Comparison of ENCODE assay signal across 26 cellular contexts in genomic region chr1:17069452-17070162, GRCh38. TPM values are rescaled to one million over a fixed set of nuclear protein-coding genes. Genes with fewer than 3 reads are reported as not detected.
DNase-seq lines count a peak whose midpoint lies in the region; ATAC-seq, FAIRE-seq and TF ChIP-seq lines count a peak whose summit lies in the region.
"Had no signal": no experiment of that assay in that cellular context is flagged by ENCODE, and none has a peak within 500 bp of the region (broad histone marks: within the 10 kb centered on the region; RNA-seq: fewer than 3 reads in every experiment).

No MANE protein-coding gene starts in this region.

- H3K4me3 ChIP-seq in HepG2 (replicated peaks in 1 of 3; ENCODE audit: insufficient read depth in 1 of 3, low read depth in 2 of 3, low read length in 3 of 3) = no peak overlapping the region
- no peak overlapping the region for H3K4me3 ChIP-seq in right lobe of liver
- no peak overlapping the region for H3K4me3 ChIP-seq in neutrophil (ENCODE audit: low read depth in 1 of 2, low read length in 1 of 2)
- no peak overlapping the region for H3K4me3 ChIP-seq in heart left ventricle
- H3K4me3 ChIP-seq: BLaER1 treated with 17β-estradiol and CSF1 and Interleukin-3, amounts not matched to agents 10 nM and 100 nM; GM23248 had no signal

- no peak for TF ChIP-seq RAD21 in HepG2 (CRISPR knock-in tag; IDR thresholded peaks at IDR 0.05)

- 45% methylated on average over 6 of the region's 6 CpGs for WGBS in HepG2 (ENCODE audit: low lambda C conversion rate)
- 58% methylated on average over 3 of the region's 6 CpGs for WGBS in right lobe of liver (ENCODE audit: insufficient coverage, low coverage, low lambda C conversion rate, missing lambda C conversion rate)
- WGBS in heart left ventricle, 4 donors = 89 to 93% (median 92%) methylated on average over 5 to 6 of the region's 6 CpGs

- H3K4me1 Mint-ChIP-seq in chondrocyte (ENCODE audit: low read depth) = no peaks in the 10 kb centered on the region
- H3K4me1 Mint-ChIP-seq: H9 had no signal

- FAIRE-seq in HepG2 (lab: Jason Lieb, UNC) = no peak
- FAIRE-seq: A204.1, GM12892, GM19239 had no signal

- H3K79me2 ChIP-seq in HepG2 (ENCODE audit: insufficient read depth, low read length) = no peaks in the 10 kb centered on the region

- TF ChIP-seq EP300 in HepG2 (IDR thresholded peaks at IDR 0.05; ENCODE audit: low read depth in 2 of 2, low read length in 2 of 2) (no peak), HepG2 (CRISPR knock-in tag; IDR thresholded peaks at IDR 0.05; ENCODE audit: borderline replicate concordance) (no peak)

- H3K27me3 Mint-ChIP-seq in chondrocyte (ENCODE audit: low read depth) = no peaks in the 10 kb centered on the region

- H3K4me2 ChIP-seq in HepG2 (ENCODE audit: low read depth, low read length) = no peak overlapping the region
- H3K4me2 ChIP-seq: BLaER1 treated with 17β-estradiol and CSF1 and Interleukin-3, amounts not matched to agents 10 nM and 100 nM had no signal

- no peak overlapping the region for H2AFZ ChIP-seq in HepG2 (ENCODE audit: low read length)
- H2AFZ ChIP-seq: GM23248 had no signal

- POLR2A ChIA-PET in HepG2 (lab: Yijun Ruan, JAX) = no interaction called here

- no peak overlapping the region for H3K4me3 Mint-ChIP-seq in chondrocyte (ENCODE audit: unreplicated experiment)
- H3K4me3 Mint-ChIP-seq: CD4-positive, alpha-beta memory T cell; H9; HFFc6 had no signal

- H3K9me3 ChIP-seq in HepG2 (ENCODE audit: low read length) = no peaks in the 10 kb centered on the region
- no peaks in the 10 kb centered on the region for H3K9me3 ChIP-seq in right lobe of liver
- no peaks in the 10 kb centered on the region for H3K9me3 ChIP-seq in neutrophil
- H3K9me3 ChIP-seq in heart left ventricle = peaks cover 0 to 12% (median 4%) of the 10 kb centered on the region in 12 donors
- H3K9me3 ChIP-seq: BE2C had no signal

- ATAC-seq in HepG2 (no peak), right lobe of liver (no peak), heart left ventricle (no peak)
- ATAC-seq: HCT116 had no signal

- DNase-seq in HepG2 (ENCODE audit: low spot score) (no peak), right lobe of liver (no peak), chondrocyte (ENCODE audit: low spot score) (peak; percentile 69), substantia nigra (lab: John Stamatoyannopoulos, UW) (no peak), cardiac septum (ENCODE audit: low spot score) (no peak), AG08396 (ENCODE audit: low spot score) (no peak), heart left ventricle (no peak)
- DNase-seq: AML-193; BE2C; Calu3; CD4-positive, alpha-beta memory T cell; COR-L47; DMS53; DMS79 treated with DMSO at 0.1 percent for 48 hours; GF-D8; GM23248; H9; HFFc6 had no signal

- no peak overlapping the region for H3K27ac ChIP-seq in HepG2 (ENCODE audit: extremely low read length, insufficient read depth, low read length)
- H3K27ac ChIP-seq in right lobe of liver = no peak overlapping the region
- H3K27ac ChIP-seq in neutrophil = peak overlapping the region; percentile 95
- H3K27ac ChIP-seq in substantia nigra (ENCODE audit: low read depth, low read length, poor library complexity, severe bottlenecking) = peak overlapping the region; percentile 1
- H3K27ac ChIP-seq in heart left ventricle = no peak overlapping the region
- H3K27ac ChIP-seq: 22Rv1, GM23248 had no signal

- no peaks in the 10 kb centered on the region for H3K9me3 Mint-ChIP-seq in chondrocyte (ENCODE audit: low read depth)

- in situ Hi-C loops in HepG2 (cut with HindIII; ENCODE audit: extremely low pct_ligation_motif_present, low pct_unique_long_range_greater_than_20kb) = no loop called here

- H3K36me3 Mint-ChIP-seq in chondrocyte (ENCODE audit: low read depth) = no peaks in the 10 kb centered on the region

- no peak for TF ChIP-seq CTCF in HepG2 (CRISPR knock-in tag; IDR thresholded peaks at IDR 0.05)
- no peak for TF ChIP-seq CTCF in right lobe of liver (IDR thresholded peaks at IDR 0.05)
- TF ChIP-seq CTCF in chondrocyte (IDR thresholded peaks at IDR 0.05) = no peak
- TF ChIP-seq CTCF in neutrophil (IDR thresholded peaks at IDR 0.05) = no peak
- TF ChIP-seq CTCF in heart left ventricle (IDR thresholded peaks at IDR 0.05) = no peak

- H3K9ac ChIP-seq in HepG2 (ENCODE audit: insufficient read depth, low read depth, low read length) = no peak overlapping the region
- H3K9ac ChIP-seq: GM23248 had no signal

- no peak overlapping the region for H3K27ac Mint-ChIP-seq in chondrocyte (ENCODE audit: unreplicated experiment)
- H3K27ac Mint-ChIP-seq: CD4-positive, alpha-beta memory T cell; H9; HFFc6 had no signal

- H3K4me1 ChIP-seq in HepG2 (ENCODE audit: insufficient read depth, low read length) = no peaks in the 10 kb centered on the region
- H3K4me1 ChIP-seq in right lobe of liver = no peaks in the 10 kb centered on the region
- peaks cover 49 to 54% of the 10 kb centered on the region in 2 experiments for H3K4me1 ChIP-seq in neutrophil (ENCODE audit: control insufficient read depth in 1 of 2, insufficient read depth in 1 of 2, low read depth in 1 of 2, low read length in 1 of 2)
- H3K4me1 ChIP-seq in heart left ventricle = no peaks in the 10 kb centered on the region
- H3K4me1 ChIP-seq: BE2C had no signal

- H3K36me3 ChIP-seq in HepG2 (replicated peaks in 1 of 2; ENCODE audit: control insufficient read depth in 1 of 2, insufficient read depth in 2 of 2, low read length in 2 of 2) = no peaks in the 10 kb centered on the region
- no peaks in the 10 kb centered on the region for H3K36me3 ChIP-seq in right lobe of liver
- peaks cover 70% of the 10 kb centered on the region for H3K36me3 ChIP-seq in neutrophil
- H3K36me3 ChIP-seq in heart left ventricle = no peaks in the 10 kb centered on the region
- H3K36me3 ChIP-seq: BE2C had no signal

- CTCF ChIA-PET in HepG2 (lab: Yijun Ruan, JAX; ENCODE audit: low intra/inter-chr PET ratio, low total read pairs) = no interaction called here

- no peaks in the 10 kb centered on the region for H4K20me1 ChIP-seq in HepG2 (ENCODE audit: insufficient read depth, low read length)
- H4K20me1 ChIP-seq: BLaER1 treated with 17β-estradiol and CSF1 and Interleukin-3, amounts not matched to agents 10 nM and 100 nM had no signal

- no peak for TF ChIP-seq POLR2A in HepG2 (IDR thresholded peaks at IDR 0.05; ENCODE audit: insufficient read depth in 1 of 2, low read depth in 2 of 2, low read length in 2 of 2)
- no peak for TF ChIP-seq POLR2A in right lobe of liver (IDR thresholded peaks at IDR 0.05)
- no peak for TF ChIP-seq POLR2A in heart left ventricle (IDR thresholded peaks at IDR 0.05)

- H3K27me3 ChIP-seq in HepG2 (ENCODE audit: control insufficient read depth in 1 of 2, insufficient read depth in 2 of 2, low read length in 2 of 2) (no peaks in the 10 kb centered on the region; a peak in 2 of 5 replicates), right lobe of liver (no peaks in the 10 kb centered on the region), neutrophil (no peaks in the 10 kb centered on the region), heart left ventricle (no peaks in the 10 kb centered on the region)
- H3K27me3 ChIP-seq: BE2C; BLaER1 treated with 17β-estradiol and CSF1 and Interleukin-3, amounts not matched to agents 10 nM and 100 nM had no signal

- intact Hi-C loops in HepG2 (cut with micrococcal nuclease; ENCODE audit: unreplicated experiment) (no loop called here), right lobe of liver (cut with DNase I) (no loop called here), cardiac septum (cut with DNase I) (no loop called here), heart left ventricle (cut with DNase I) (loop anchor here in 2 of 10 donors (10.0 kb wide), 1 partner anchor 55 kb away; no protein-coding TSS in a partner anchor)

- no TSS peak for BruUV-seq in HepG2 (replicated peaks; lab: Mats Ljungman, UMichigan)

RNA-seq across cellular contexts. Expression of gene SDHB, which starts 15.8 kb away (rescaled TPM):
- 142 and 174 TPM in 2 replicates for total RNA-seq in HepG2 (2016; rRNA removed; fragmentation: Illumina TruSeq; extraction: Trizol)
- 51.4 and 55.9 TPM in 2 replicates for total RNA-seq in HepG2 (2016; cell fraction: cytosol; rRNA removed; fragmentation: Illumina TruSeq; extraction: Trizol; ENCODE audit: low read depth)
- 149 and 181 TPM in 2 replicates for total RNA-seq in HepG2 (2016; cell fraction: insoluble cytoplasmic fraction; rRNA removed; fragmentation: Illumina TruSeq; extraction: Trizol)
- 63.6 and 75.1 TPM in 2 replicates for total RNA-seq in HepG2 (2016; cell fraction: membrane; rRNA removed; fragmentation: Illumina TruSeq; extraction: Trizol)
- 52.4 and 60.7 TPM in 2 replicates for total RNA-seq in HepG2 (2016; cell fraction: nucleus; rRNA removed; fragmentation: Illumina TruSeq; extraction: Trizol)
- polyA plus RNA-seq in HepG2 (2011; rRNA removed) = 110 and 136 TPM in 2 replicates
- polyA plus RNA-seq in HepG2 (2011; cell fraction: cytosol; rRNA removed) = 90.5 and 93.2 TPM in 2 replicates
- polyA plus RNA-seq in HepG2 (2011; cell fraction: nucleus; rRNA removed) = 32.8 and 36.9 TPM in 2 replicates
- 57.3 and 68.1 TPM in 2 replicates for polyA plus RNA-seq in HepG2 (2012)
- polyA plus RNA-seq in HepG2 (2016; cell fraction: cytosol; fragmentation: Illumina TruSeq; extraction: Trizol; ENCODE audit: low read depth) = 39.4 and 46.4 TPM in 2 replicates
- 164 and 177 TPM in 2 replicates for polyA plus RNA-seq in HepG2 (2016; cell fraction: insoluble cytoplasmic fraction; fragmentation: Illumina TruSeq; extraction: Trizol; ENCODE audit: low read depth)
- polyA plus RNA-seq in HepG2 (2016; cell fraction: membrane; fragmentation: Illumina TruSeq; extraction: Trizol; ENCODE audit: low read depth) = 45.2 and 45.6 TPM in 2 replicates
- polyA plus RNA-seq in HepG2 (2016; cell fraction: nucleus; fragmentation: Illumina TruSeq; extraction: Trizol; ENCODE audit: insufficient read depth, low read depth) = 71.0 and 75.4 TPM in 2 replicates
- polyA minus RNA-seq in HepG2 (2011; rRNA and poly(A)+ RNA removed; ENCODE audit: low replicate concordance) = 49.9 and 135 TPM in 2 replicates
- 48.1 and 57.8 TPM in 2 replicates for polyA minus RNA-seq in HepG2 (2011; cell fraction: cytosol; rRNA and poly(A)+ RNA removed)
- polyA minus RNA-seq in HepG2 (2011; cell fraction: nucleus; rRNA and poly(A)+ RNA removed) = 35.9 and 50.1 TPM in 2 replicates
- 100 to 1,000 TPM; 139 to 244 (median 178) TPM for total RNA-seq in right lobe of liver
- 54.7 to 70.1 TPM (median 57.7 TPM) in 3 replicates for total RNA-seq in chondrocyte
- 260 TPM for total RNA-seq in cardiac septum
- total RNA-seq in heart left ventricle = 100 to 1,000 TPM; 226 to 617 (median 341) TPM
- 100 to 1,000 TPM; 174 to 305 TPM for polyA plus RNA-seq in heart left ventricle

RNA-seq across cellular contexts. Expression of gene PADI2, which starts 49.6 kb away (rescaled TPM):
- total RNA-seq in HepG2 (2016; rRNA removed; fragmentation: Illumina TruSeq; extraction: Trizol) (not detected in 2 replicates), right lobe of liver (1 to 10 TPM in 1 of 6 experiments, under 1 TPM in 5; 0.20 to 1.4 (median 0.78) TPM), chondrocyte (20.9 to 74.9 TPM (median 72.6 TPM) in 3 replicates), cardiac septum (1.3 TPM), heart left ventricle (1 to 10 TPM in 1 of 9 donors, under 1 TPM in 8; 0.12 to 2.0 (median 0.69) TPM)
- total RNA-seq in HepG2 (2016; cell fraction: cytosol; rRNA removed; fragmentation: Illumina TruSeq; extraction: Trizol; ENCODE audit: low read depth) = not detected in 2 replicates
- total RNA-seq in HepG2 (2016; cell fraction: insoluble cytoplasmic fraction; rRNA removed; fragmentation: Illumina TruSeq; extraction: Trizol) = not detected in 2 replicates
- total RNA-seq in HepG2 (2016; cell fraction: membrane; rRNA removed; fragmentation: Illumina TruSeq; extraction: Trizol) = not detected in 2 replicates
- total RNA-seq in HepG2 (2016; cell fraction: nucleus; rRNA removed; fragmentation: Illumina TruSeq; extraction: Trizol) = not detected in 2 replicates
- polyA plus RNA-seq in HepG2 (2011; rRNA removed) (not detected in 2 replicates), heart left ventricle (under 1 TPM; 0.08 to 0.10 TPM)
- not detected in 2 replicates for polyA plus RNA-seq in HepG2 (2011; cell fraction: cytosol; rRNA removed)
- not detected in 2 replicates for polyA plus RNA-seq in HepG2 (2011; cell fraction: nucleus; rRNA removed)
- polyA plus RNA-seq in HepG2 (2012) = not detected in 2 replicates
- polyA plus RNA-seq in HepG2 (2016; cell fraction: cytosol; fragmentation: Illumina TruSeq; extraction: Trizol; ENCODE audit: low read depth) = not detected in 2 replicates
- polyA plus RNA-seq in HepG2 (2016; cell fraction: insoluble cytoplasmic fraction; fragmentation: Illumina TruSeq; extraction: Trizol; ENCODE audit: low read depth) = not detected in 2 replicates
- not detected in 2 replicates for polyA plus RNA-seq in HepG2 (2016; cell fraction: membrane; fragmentation: Illumina TruSeq; extraction: Trizol; ENCODE audit: low read depth)
- not detected in 2 replicates for polyA plus RNA-seq in HepG2 (2016; cell fraction: nucleus; fragmentation: Illumina TruSeq; extraction: Trizol; ENCODE audit: insufficient read depth, low read depth)
- polyA minus RNA-seq in HepG2 (2011; rRNA and poly(A)+ RNA removed; ENCODE audit: low replicate concordance) = 3.2 TPM in 1 of 2 replicates, not detected in the other
- not detected in 2 replicates for polyA minus RNA-seq in HepG2 (2011; cell fraction: cytosol; rRNA and poly(A)+ RNA removed)
- polyA minus RNA-seq in HepG2 (2011; cell fraction: nucleus; rRNA and poly(A)+ RNA removed) = not detected in 2 replicates
- polyA plus RNA-seq: AG04450; CD4-positive, alpha-beta memory T cell had no signal

RNA-seq across cellular contexts. Expression of gene ATP13A2, which starts 57.9 kb away (rescaled TPM):
- total RNA-seq in HepG2 (2016; rRNA removed; fragmentation: Illumina TruSeq; extraction: Trizol) (14.4 and 16.2 TPM in 2 replicates), right lobe of liver (10 to 100 TPM in 3 of 6 experiments, 1 to 10 TPM in 3; 5.0 to 12.5 (median 9.2) TPM), chondrocyte (52.1 to 60.8 TPM (median 54.4 TPM) in 3 replicates), cardiac septum (13.3 TPM), heart left ventricle (10 to 100 TPM in 8 of 9 donors, 1 to 10 TPM in 1; 7.3 to 37.2 (median 15.6) TPM)
- 3.0 and 3.3 TPM in 2 replicates for total RNA-seq in HepG2 (2016; cell fraction: cytosol; rRNA removed; fragmentation: Illumina TruSeq; extraction: Trizol; ENCODE audit: low read depth)
- total RNA-seq in HepG2 (2016; cell fraction: insoluble cytoplasmic fraction; rRNA removed; fragmentation: Illumina TruSeq; extraction: Trizol) = 8.8 and 17.7 TPM in 2 replicates
- total RNA-seq in HepG2 (2016; cell fraction: membrane; rRNA removed; fragmentation: Illumina TruSeq; extraction: Trizol) = 9.8 and 12.1 TPM in 2 replicates
- 17.5 and 18.8 TPM in 2 replicates for total RNA-seq in HepG2 (2016; cell fraction: nucleus; rRNA removed; fragmentation: Illumina TruSeq; extraction: Trizol)
- polyA plus RNA-seq in HepG2 (2011; rRNA removed) (13.2 and 20.1 TPM in 2 replicates), heart left ventricle (10 to 100 TPM in 1 of 2 donors, 1 to 10 TPM in 1; 7.6 to 27.5 TPM)
- 10.6 and 20.7 TPM in 2 replicates for polyA plus RNA-seq in HepG2 (2011; cell fraction: cytosol; rRNA removed)
- 55.3 TPM in 2 replicates for polyA plus RNA-seq in HepG2 (2011; cell fraction: nucleus; rRNA removed)
- polyA plus RNA-seq in HepG2 (2012) = 12.3 and 21.9 TPM in 2 replicates
- polyA plus RNA-seq in HepG2 (2016; cell fraction: cytosol; fragmentation: Illumina TruSeq; extraction: Trizol; ENCODE audit: low read depth) = 4.2 and 5.1 TPM in 2 replicates
- polyA plus RNA-seq in HepG2 (2016; cell fraction: insoluble cytoplasmic fraction; fragmentation: Illumina TruSeq; extraction: Trizol; ENCODE audit: low read depth) = 10.4 and 14.1 TPM in 2 replicates
- 8.9 and 9.5 TPM in 2 replicates for polyA plus RNA-seq in HepG2 (2016; cell fraction: membrane; fragmentation: Illumina TruSeq; extraction: Trizol; ENCODE audit: low read depth)
- 30.5 and 36.7 TPM in 2 replicates for polyA plus RNA-seq in HepG2 (2016; cell fraction: nucleus; fragmentation: Illumina TruSeq; extraction: Trizol; ENCODE audit: insufficient read depth, low read depth)
- 32.4 and 84.8 TPM in 2 replicates for polyA minus RNA-seq in HepG2 (2011; rRNA and poly(A)+ RNA removed; ENCODE audit: low replicate concordance)
- 26.9 and 31.8 TPM in 2 replicates for polyA minus RNA-seq in HepG2 (2011; cell fraction: cytosol; rRNA and poly(A)+ RNA removed)
- polyA minus RNA-seq in HepG2 (2011; cell fraction: nucleus; rRNA and poly(A)+ RNA removed) = 9.3 and 18.5 TPM in 2 replicates

Comparison
In these comparisons a context has a peak if more than half of its experiments do, and no peak if none do; other contexts are left out.
1. H3K27ac ChIP-seq: peak in neutrophil (single experiment) and substantia nigra (single experiment); none in HepG2 (single experiment), right lobe of liver (0 of 3) and heart left ventricle (0 of 12).